1 cellular context compared by ENCODE assay signal in the genomic region with DNA sequence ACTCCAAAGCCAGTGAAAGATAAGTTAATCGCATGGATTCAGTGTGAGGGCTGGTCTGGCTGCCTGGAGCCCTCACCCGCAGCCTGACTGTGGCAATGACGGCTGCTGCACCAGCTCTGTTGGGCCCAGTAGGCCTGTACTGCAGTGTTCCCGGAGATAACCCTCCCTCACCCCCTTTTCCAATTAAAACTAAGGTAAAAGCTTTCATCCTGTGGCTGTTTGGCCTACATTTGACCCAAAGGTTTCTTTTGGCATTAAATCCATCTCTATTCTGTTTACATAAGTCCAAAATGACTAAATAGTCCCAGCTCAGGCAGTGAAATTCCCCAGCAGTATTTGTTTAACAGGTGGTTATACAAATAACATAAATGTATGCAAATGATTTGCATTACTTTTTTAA.
TF ChIP-seq lines count a peak whose summit lies in the region.

No MANE protein-coding gene starts in this region.

TF ChIP-seq in endothelial cell of umbilical vein, 7 proteins besides CTCF, POLR2A, EP300 and RAD21:
- TF ChIP-seq POLR2AphosphoS5 (IDR thresholded peaks at IDR 0.05; ENCODE audit: insufficient read depth, low read depth, low read length) (no peak), GATA2 (IDR thresholded peaks at IDR 0.05; ENCODE audit: insufficient read depth, insufficient read length, low read depth, low read length) (no peak), EZH2 (IDR thresholded peaks at IDR 0.05; ENCODE audit: borderline replicate concordance, low read depth, low read length, severe bottlenecking) (no peak), JUN (IDR thresholded peaks at IDR 0.05; ENCODE audit: borderline replicate concordance, insufficient read depth, insufficient read length, low read depth) (no peak)
